In genomic region chr3:127820871-127821853, GRCh38 we compare ENCODE assay signal across 10 cellular contexts. TPM values are rescaled to one million over a fixed set of nuclear protein-coding genes. Genes with fewer than 3 reads are reported as not detected.
A peak's percentile ranks its signal among the peaks of the same experiment; 100 is the strongest.
DNase-seq lines count a peak whose midpoint lies in the region; ATAC-seq, FAIRE-seq and TF ChIP-seq lines count a peak whose summit lies in the region.
"Had no signal": no experiment of that assay in that cellular context is flagged by ENCODE, and none has a peak within 500 bp of the region (broad histone marks: within the 10 kb centered on the region; RNA-seq: fewer than 3 reads in every experiment).

No MANE protein-coding gene starts in this region.

- peak overlapping the region; percentile 44 for H3K27ac ChIP-seq in endothelial cell of umbilical vein (ENCODE audit: insufficient read depth, low read depth, low read length)
- H3K27ac ChIP-seq: BLaER1 had no signal

- no peaks in the 10 kb centered on the region for H3K9me3 ChIP-seq in endothelial cell of umbilical vein (replicated peaks; ENCODE audit: control insufficient read depth, insufficient read depth, low read length)

- CTCF ChIA-PET in endothelial cell of umbilical vein (lab: Charles Lee): interaction anchor here (1.0 to 7.1 kb wide), 11 partner anchors 13 to 139 kb away, joined by 3 to 74 read pairs (median 5); no protein-coding TSS in a partner anchor

- peak overlapping the region; percentile 79 for H3K27ac Mint-ChIP-seq in osteocyte (ENCODE audit: unreplicated experiment)
- H3K27ac Mint-ChIP-seq: T-helper 1 cell treated with Interleukin-12 subunit alpha and Interleukin-12 subunit beta and Interleukin-4 antibody, amounts not matched to agents 30 μg/mL and 1 μg/mL, for 36 hours had no signal

- peak overlapping the region; percentile 91 for H3K4me2 ChIP-seq in endothelial cell of umbilical vein (ENCODE audit: insufficient read depth, low read length)

- peaks cover 19% of the 10 kb centered on the region for H3K36me3 Mint-ChIP-seq in osteocyte (ENCODE audit: unreplicated experiment)

- peak overlapping the region in 2 of 3 experiments; percentile 65 to 69 for H3K4me3 ChIP-seq in endothelial cell of umbilical vein (replicated peaks in 1 of 3; ENCODE audit: insufficient read depth in 1 of 3, low read depth in 1 of 3, low read length in 3 of 3)

- ATAC-seq in HG02938 (IDR thresholded peaks at IDR 0.05; ENCODE audit: unreplicated experiment) (no peak), GM19023 (IDR thresholded peaks at IDR 0.05; ENCODE audit: unreplicated experiment) (no peak)

- intact Hi-C loops in endothelial cell of umbilical vein (cut with micrococcal nuclease): loop anchor here (1.0 to 2.0 kb wide), 5 partner anchors 22 to 124 kb away; no protein-coding TSS in a partner anchor

- no peaks in the 10 kb centered on the region for H3K9me3 Mint-ChIP-seq in osteocyte (ENCODE audit: unreplicated experiment)
- H3K9me3 Mint-ChIP-seq: T-helper 1 cell treated with Interleukin-12 subunit alpha and Interleukin-12 subunit beta and Interleukin-4 antibody, amounts not matched to agents 30 μg/mL and 1 μg/mL, for 36 hours had no signal

- peak overlapping the region; percentile 36 for H2AFZ ChIP-seq in endothelial cell of umbilical vein (ENCODE audit: low read depth, low read length)

- H3K4me1 ChIP-seq in endothelial cell of umbilical vein (ENCODE audit: control insufficient read depth, extremely low read depth, insufficient read depth, low read length): peaks cover 23% of the 10 kb centered on the region

- H3K79me2 ChIP-seq in endothelial cell of umbilical vein (ENCODE audit: control insufficient read depth, insufficient read depth, low read length): peaks cover 32% of the 10 kb centered on the region

- H3K27me3 ChIP-seq in endothelial cell of umbilical vein (ENCODE audit: control insufficient read depth in 2 of 2, insufficient read depth in 2 of 2, low read length in 2 of 2): no peaks in the 10 kb centered on the region

- H3K9ac ChIP-seq in endothelial cell of umbilical vein (replicated peaks; ENCODE audit: extremely low read depth, insufficient read depth, low read length): peak overlapping the region; percentile 75
- H3K9ac ChIP-seq: BLaER1 had no signal

- H3K36me3 ChIP-seq in endothelial cell of umbilical vein (ENCODE audit: control insufficient read depth in 2 of 2, extremely low read depth in 1 of 2, insufficient read depth in 2 of 2, low read length in 2 of 2): peaks cover 0 to 2% of the 10 kb centered on the region in 2 experiments
- H3K36me3 ChIP-seq: BLaER1 had no signal

- H3K4me1 Mint-ChIP-seq in osteocyte (ENCODE audit: unreplicated experiment): peaks cover 61% of the 10 kb centered on the region

- H3K4me3 Mint-ChIP-seq in osteocyte (ENCODE audit: unreplicated experiment): peak overlapping the region; percentile 96

- H3K27me3 Mint-ChIP-seq in osteocyte (ENCODE audit: unreplicated experiment): no peaks in the 10 kb centered on the region

- peak; percentile 94 for FAIRE-seq in endothelial cell of umbilical vein (lab: Jason Lieb, UNC)

- dilution Hi-C loops in endothelial cell of umbilical vein (cut with MboI; ENCODE audit: extremely low pct_ligation_motif_present, low sequenced_read_pairs): no loop called here

- DNase-seq in NCI-H1417 (lab: John Stamatoyannopoulos, UW): peak; percentile 42 to 60 (median 57)
- no peak for DNase-seq in NCI-H1417 treated with DMSO at 0.1 percent for 48 hours (lab: John Stamatoyannopoulos, UW)
- peak; percentile 79 for DNase-seq in NCI-H2107 (lab: John Stamatoyannopoulos, UW)
- DNase-seq in endothelial cell of umbilical vein (ENCODE audit: low read depth, low spot score): peak; percentile 57
- no peak for DNase-seq in osteocyte (ENCODE audit: extremely low spot score, unreplicated experiment)
- DNase-seq in T-helper 9 cell: no peak

- no peaks in the 10 kb centered on the region for H3K9me1 ChIP-seq in endothelial cell of umbilical vein (replicated peaks; ENCODE audit: control insufficient read depth, extremely low read depth, insufficient read depth, low read length)

- no peak for TF ChIP-seq CTCF in endothelial cell of umbilical vein (IDR thresholded peaks at IDR 0.05; ENCODE audit: extremely low read depth in 1 of 2, insufficient read depth in 1 of 2, low read depth in 1 of 2, low read length in 2 of 2)
- no peak for TF ChIP-seq CTCF in osteocyte (IDR thresholded peaks at IDR 0.05)

- no peaks in the 10 kb centered on the region for H4K20me1 ChIP-seq in endothelial cell of umbilical vein (replicated peaks; ENCODE audit: control insufficient read depth, extremely low read depth, insufficient read depth, low read length)

- POLR2A ChIA-PET in endothelial cell of umbilical vein (lab: Charles Lee): no interaction called here

- no peak for TF ChIP-seq POLR2A in endothelial cell of umbilical vein (IDR thresholded peaks at IDR 0.05; ENCODE audit: low read depth, low read length)

- TSS peak; percentile 60 for BruUV-seq in endothelial cell of umbilical vein (replicated peaks; lab: Mats Ljungman, UMichigan)

TF ChIP-seq in endothelial cell of umbilical vein, 7 proteins besides CTCF, POLR2A, EP300 and RAD21:
- TF ChIP-seq FOS (IDR thresholded peaks at IDR 0.05; ENCODE audit: borderline replicate concordance, insufficient read depth, low read length) (peak; percentile 8), EZH2 (IDR thresholded peaks at IDR 0.05; ENCODE audit: borderline replicate concordance, low read depth, low read length, severe bottlenecking) (no peak), POLR2AphosphoS5 (IDR thresholded peaks at IDR 0.05; ENCODE audit: insufficient read depth, low read depth, low read length) (no peak), JUN (IDR thresholded peaks at IDR 0.05; ENCODE audit: borderline replicate concordance, insufficient read depth, insufficient read length, low read depth) (no peak), GATA2 (IDR thresholded peaks at IDR 0.05; ENCODE audit: insufficient read depth, insufficient read length, low read depth, low read length) (peak; percentile 84), MYC (IDR thresholded peaks at IDR 0.05; ENCODE audit: low read depth, low read length) (no peak)

RNA-seq across cellular contexts. Expression of gene MGLL, which starts 1.2 kb away (rescaled TPM):
- total RNA-seq in endothelial cell of umbilical vein (60.2 and 60.9 TPM in 2 replicates), osteocyte (102 and 112 TPM in 2 replicates)
- polyA plus RNA-seq in endothelial cell of umbilical vein: 23.3 and 30.7 TPM in 2 replicates
- 34.5 TPM in 2 replicates for polyA plus RNA-seq in endothelial cell of umbilical vein (2011; cell fraction: cytosol; rRNA removed)
- polyA plus RNA-seq in endothelial cell of umbilical vein (2011; cell fraction: nucleus; rRNA removed): 20.1 and 28.9 TPM in 2 replicates
- 39.7 and 61.6 TPM in 2 replicates for polyA plus RNA-seq in endothelial cell of umbilical vein (2012)
- polyA minus RNA-seq in endothelial cell of umbilical vein: 58.9 and 59.2 TPM in 2 replicates
- 15.8 TPM for polyA minus RNA-seq in endothelial cell of umbilical vein (2011; cell fraction: cytosol; rRNA and poly(A)+ RNA removed)
- polyA minus RNA-seq in endothelial cell of umbilical vein (2011; cell fraction: nucleus; rRNA and poly(A)+ RNA removed): 22.9 and 25.8 TPM in 2 replicates

Comparison
In these comparisons a context has a peak if more than half of its experiments do, and no peak if none do; other contexts are left out.
1. DNase-seq: peak in NCI-H1417 (3 of 3), NCI-H2107 (single experiment) and endothelial cell of umbilical vein (single experiment); none in NCI-H1417 treated with DMSO at 0.1 percent for 48 hours (single experiment), osteocyte (single experiment) and T-helper 9 cell (single experiment).